ENCODE assay signal across 19 cellular contexts in genomic region chr12:116459011-116459410, GRCh38.
"Had no signal": no experiment of that assay in that cellular context is flagged by ENCODE, and none has a peak within 500 bp of the region (broad histone marks: within the 10 kb centered on the region; RNA-seq: fewer than 3 reads in every experiment).

No MANE protein-coding gene starts in this region.

- H3K27me3 ChIP-seq: cardiac muscle cell, gastroesophageal sphincter, tibial nerve, uterus had no signal

- H3K4me3 ChIP-seq: cardiac muscle cell, esophagus muscularis mucosa, gastroesophageal sphincter, tibial nerve, uterus had no signal

- H3K4me1 Mint-ChIP-seq: activated CD4-positive, alpha-beta T cell treated with anti-CD3 and anti-CD28 coated beads, Interleukin-2, amount 10 ng/mL, durations not matched to agents 24 days and 14 days; activated naive CD8-positive, alpha-beta T cell treated with anti-CD3 and anti-CD28 coated beads for 36 hours; activated T-helper 17 cell treated with anti-CD3 and anti-CD28 coated beads, Interleukin-2, amount 50 U/mL, for 72 hours had no signal

- H3K36me3 Mint-ChIP-seq: activated naive CD8-positive, alpha-beta T cell treated with anti-CD3 and anti-CD28 coated beads for 36 hours; natural killer cell treated with Interleukin-12 subunit alpha and Interleukin-12 subunit beta and Interleukin-15 and Interleukin-18, amount 100 ng/mL, for 72 hours; WTC11 had no signal

- H3K9me3 Mint-ChIP-seq: activated CD4-positive, alpha-beta T cell treated with anti-CD3 and anti-CD28 coated beads, Interleukin-2, amount 10 ng/mL, durations not matched to agents 24 days and 14 days; activated CD8-positive, alpha-beta T cell treated with anti-CD3 and anti-CD28 coated beads for 36 hours; activated naive CD8-positive, alpha-beta T cell treated with anti-CD3 and anti-CD28 coated beads for 36 hours; activated T-helper 17 cell treated with anti-CD3 and anti-CD28 coated beads, Interleukin-2, amount 50 U/mL, for 72 hours; dendritic cell treated with granulocyte-macrophage colony-stimulating factor and Interleukin-4, amounts not matched to agents 40 ng/mL and 50 ng/mL, for 4 days; natural killer cell treated with Interleukin-12 subunit alpha and Interleukin-12 subunit beta and Interleukin-15 and Interleukin-18, amount 100 ng/mL, for 72 hours; stimulated activated naive CD8-positive, alpha-beta T cell treated with anti-CD3 and anti-CD28 coated beads, Interleukin-15, Interleukin-2, amounts not matched to agents 100 ng/mL and 50 ng/mL, for 24 hours; WTC11 had no signal

- H3K9me3 ChIP-seq: esophagus muscularis mucosa, gastroesophageal sphincter, tibial nerve, uterus had no signal

- ATAC-seq: activated CD8-positive, alpha-beta T cell treated with anti-CD3 and anti-CD28 coated beads for 36 hours; activated T-helper 17 cell treated with anti-CD3 and anti-CD28 coated beads, Interleukin-2, amount 50 U/mL, for 72 hours; gastroesophageal sphincter; left cardiac atrium; natural killer cell treated with Interleukin-12 subunit alpha and Interleukin-12 subunit beta and Interleukin-15 and Interleukin-18, amount 100 ng/mL, for 72 hours; WTC11 had no signal

- DNase-seq: activated CD4-positive, alpha-beta T cell treated with anti-CD3 and anti-CD28 coated beads, Interleukin-2, amount 10 ng/mL, durations not matched to agents 24 days and 14 days; activated CD8-positive, alpha-beta T cell treated with anti-CD3 and anti-CD28 coated beads for 36 hours; activated naive CD4-positive, alpha-beta T cell; activated naive CD8-positive, alpha-beta T cell treated with anti-CD3 and anti-CD28 coated beads for 36 hours; activated T-cell treated with anti-CD3 and anti-CD28 coated beads, Interleukin-2, amount 50 U/mL, for 1 hour; effector memory CD4-positive, alpha-beta T cell; left cardiac atrium; retina; stimulated activated CD4-positive, alpha-beta T cell treated with anti-CD3 and anti-CD28 coated beads, Interleukin-2, amount 100 ng/mL, for 24 hours; uterus had no signal

- H3K4me3 Mint-ChIP-seq: activated CD4-positive, alpha-beta T cell treated with anti-CD3 and anti-CD28 coated beads, Interleukin-2, amount 10 ng/mL, durations not matched to agents 24 days and 14 days; activated CD8-positive, alpha-beta T cell treated with anti-CD3 and anti-CD28 coated beads for 36 hours; activated naive CD8-positive, alpha-beta T cell treated with anti-CD3 and anti-CD28 coated beads for 36 hours; activated T-helper 17 cell treated with anti-CD3 and anti-CD28 coated beads, Interleukin-2, amount 50 U/mL, for 72 hours; dendritic cell treated with granulocyte-macrophage colony-stimulating factor and Interleukin-4, amounts not matched to agents 40 ng/mL and 50 ng/mL, for 4 days; natural killer cell treated with Interleukin-12 subunit alpha and Interleukin-12 subunit beta and Interleukin-15 and Interleukin-18, amount 100 ng/mL, for 72 hours; stimulated activated naive CD8-positive, alpha-beta T cell treated with anti-CD3 and anti-CD28 coated beads, Interleukin-15, Interleukin-2, amounts not matched to agents 100 ng/mL and 50 ng/mL, for 24 hours; WTC11 had no signal

- H3K27ac ChIP-seq: cardiac muscle cell, esophagus muscularis mucosa, gastroesophageal sphincter, tibial nerve, uterus had no signal

- H3K27me3 Mint-ChIP-seq: activated CD8-positive, alpha-beta T cell treated with anti-CD3 and anti-CD28 coated beads for 36 hours; activated naive CD8-positive, alpha-beta T cell treated with anti-CD3 and anti-CD28 coated beads for 36 hours had no signal

- H3K27ac Mint-ChIP-seq: activated CD4-positive, alpha-beta T cell treated with anti-CD3 and anti-CD28 coated beads, Interleukin-2, amount 10 ng/mL, durations not matched to agents 24 days and 14 days; activated CD8-positive, alpha-beta T cell treated with anti-CD3 and anti-CD28 coated beads for 36 hours; activated naive CD8-positive, alpha-beta T cell treated with anti-CD3 and anti-CD28 coated beads for 36 hours; activated T-helper 17 cell treated with anti-CD3 and anti-CD28 coated beads, Interleukin-2, amount 50 U/mL, for 72 hours; dendritic cell treated with granulocyte-macrophage colony-stimulating factor and Interleukin-4, amounts not matched to agents 40 ng/mL and 50 ng/mL, for 4 days; natural killer cell treated with Interleukin-12 subunit alpha and Interleukin-12 subunit beta and Interleukin-15 and Interleukin-18, amount 100 ng/mL, for 72 hours; stimulated activated naive CD8-positive, alpha-beta T cell treated with anti-CD3 and anti-CD28 coated beads, Interleukin-15, Interleukin-2, amounts not matched to agents 100 ng/mL and 50 ng/mL, for 24 hours; WTC11 had no signal

- H3K36me3 ChIP-seq: cardiac muscle cell, esophagus muscularis mucosa, gastroesophageal sphincter, tibial nerve, uterus had no signal
